Comparison of ENCODE assay signal across 1 cellular context in the genomic region with DNA sequence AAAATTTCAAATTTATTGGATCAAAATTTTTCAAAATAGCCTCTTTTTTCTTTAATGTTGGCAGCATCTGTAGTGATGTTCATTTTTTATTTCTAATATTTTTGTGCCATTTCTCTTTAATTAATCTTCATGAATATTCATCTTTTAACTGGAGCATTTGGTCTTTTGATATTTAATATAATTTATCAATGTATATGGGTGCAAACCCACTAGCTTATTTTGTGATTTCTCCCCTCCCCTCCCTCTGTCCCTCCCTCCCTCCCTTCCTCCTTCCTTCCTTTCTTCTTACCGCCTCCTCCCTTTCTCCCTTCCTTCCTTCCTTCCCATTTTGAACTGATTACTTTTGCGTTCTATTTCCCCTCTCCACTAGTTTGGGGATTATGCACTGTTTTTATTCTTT.
TF ChIP-seq lines count a peak whose summit lies in the region.

No MANE protein-coding gene starts in this region.

TF ChIP-seq in SK-N-SH treated with all-trans-retinoic acid at 6 μM for 48 hours, 23 proteins besides CTCF, POLR2A, EP300 and RAD21:
- TF ChIP-seq, protein P1, sequence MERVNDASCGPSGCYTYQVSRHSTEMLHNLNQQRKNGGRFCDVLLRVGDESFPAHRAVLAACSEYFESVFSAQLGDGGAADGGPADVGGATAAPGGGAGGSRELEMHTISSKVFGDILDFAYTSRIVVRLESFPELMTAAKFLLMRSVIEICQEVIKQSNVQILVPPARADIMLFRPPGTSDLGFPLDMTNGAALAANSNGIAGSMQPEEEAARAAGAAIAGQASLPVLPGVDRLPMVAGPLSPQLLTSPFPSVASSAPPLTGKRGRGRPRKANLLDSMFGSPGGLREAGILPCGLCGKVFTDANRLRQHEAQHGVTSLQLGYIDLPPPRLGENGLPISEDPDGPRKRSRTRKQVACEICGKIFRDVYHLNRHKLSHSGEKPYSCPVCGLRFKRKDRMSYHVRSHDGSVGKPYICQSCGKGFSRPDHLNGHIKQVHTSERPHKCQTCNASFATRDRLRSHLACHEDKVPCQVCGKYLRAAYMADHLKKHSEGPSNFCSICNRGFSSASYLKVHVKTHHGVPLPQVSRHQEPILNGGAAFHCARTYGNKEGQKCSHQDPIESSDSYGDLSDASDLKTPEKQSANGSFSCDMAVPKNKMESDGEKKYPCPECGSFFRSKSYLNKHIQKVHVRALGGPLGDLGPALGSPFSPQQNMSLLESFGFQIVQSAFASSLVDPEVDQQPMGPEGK (CRISPR knock-in tag; IDR thresholded peaks at IDR 0.05; ENCODE audit: borderline replicate concordance), result no peak
